ENCODE assay signal across 1 cellular context in the genomic region with DNA sequence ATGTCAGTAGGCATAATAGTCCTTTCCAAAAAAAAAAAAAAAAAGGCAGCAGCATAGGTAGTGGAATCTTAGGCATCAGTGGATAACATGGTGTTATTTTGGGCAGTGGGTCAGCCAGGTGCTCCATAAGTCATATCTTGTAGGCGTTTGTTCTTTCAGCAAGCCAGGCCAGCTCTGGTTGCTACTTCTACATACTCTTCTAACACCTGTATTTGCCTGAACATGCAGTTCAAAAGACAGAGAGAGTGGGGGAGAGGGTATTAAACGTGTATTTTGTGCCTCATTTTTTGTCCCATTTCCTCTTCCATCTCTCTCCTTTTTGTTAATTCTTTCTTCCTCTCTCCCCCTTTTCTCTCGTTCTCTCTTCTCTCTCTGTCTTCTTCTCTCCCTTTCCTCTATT.
TF ChIP-seq lines count a peak whose summit lies in the region.

No MANE protein-coding gene starts in this region.

TF ChIP-seq in GM23338, 12 proteins besides CTCF, POLR2A, EP300 and RAD21 (continued from another document):
- TF ChIP-seq CREB1 (CRISPR knock-in tag; IDR thresholded peaks at IDR 0.05; ENCODE audit: low read depth), result no peak
- TF ChIP-seq NANOG (IDR thresholded peaks at IDR 0.05; ENCODE audit: borderline replicate concordance), result no peak
- no peak for TF ChIP-seq JUNB (IDR thresholded peaks at IDR 0.05; ENCODE audit: unreplicated experiment)
- TF ChIP-seq, protein P1, sequence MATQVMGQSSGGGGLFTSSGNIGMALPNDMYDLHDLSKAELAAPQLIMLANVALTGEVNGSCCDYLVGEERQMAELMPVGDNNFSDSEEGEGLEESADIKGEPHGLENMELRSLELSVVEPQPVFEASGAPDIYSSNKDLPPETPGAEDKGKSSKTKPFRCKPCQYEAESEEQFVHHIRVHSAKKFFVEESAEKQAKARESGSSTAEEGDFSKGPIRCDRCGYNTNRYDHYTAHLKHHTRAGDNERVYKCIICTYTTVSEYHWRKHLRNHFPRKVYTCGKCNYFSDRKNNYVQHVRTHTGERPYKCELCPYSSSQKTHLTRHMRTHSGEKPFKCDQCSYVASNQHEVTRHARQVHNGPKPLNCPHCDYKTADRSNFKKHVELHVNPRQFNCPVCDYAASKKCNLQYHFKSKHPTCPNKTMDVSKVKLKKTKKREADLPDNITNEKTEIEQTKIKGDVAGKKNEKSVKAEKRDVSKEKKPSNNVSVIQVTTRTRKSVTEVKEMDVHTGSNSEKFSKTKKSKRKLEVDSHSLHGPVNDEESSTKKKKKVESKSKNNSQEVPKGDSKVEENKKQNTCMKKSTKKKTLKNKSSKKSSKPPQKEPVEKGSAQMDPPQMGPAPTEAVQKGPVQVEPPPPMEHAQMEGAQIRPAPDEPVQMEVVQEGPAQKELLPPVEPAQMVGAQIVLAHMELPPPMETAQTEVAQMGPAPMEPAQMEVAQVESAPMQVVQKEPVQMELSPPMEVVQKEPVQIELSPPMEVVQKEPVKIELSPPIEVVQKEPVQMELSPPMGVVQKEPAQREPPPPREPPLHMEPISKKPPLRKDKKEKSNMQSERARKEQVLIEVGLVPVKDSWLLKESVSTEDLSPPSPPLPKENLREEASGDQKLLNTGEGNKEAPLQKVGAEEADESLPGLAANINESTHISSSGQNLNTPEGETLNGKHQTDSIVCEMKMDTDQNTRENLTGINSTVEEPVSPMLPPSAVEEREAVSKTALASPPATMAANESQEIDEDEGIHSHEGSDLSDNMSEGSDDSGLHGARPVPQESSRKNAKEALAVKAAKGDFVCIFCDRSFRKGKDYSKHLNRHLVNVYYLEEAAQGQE (IDR thresholded peaks at IDR 0.05; ENCODE audit: unreplicated experiment), result no peak
